Comparison of ENCODE assay signal across 17 cellular contexts in the genomic region with DNA sequence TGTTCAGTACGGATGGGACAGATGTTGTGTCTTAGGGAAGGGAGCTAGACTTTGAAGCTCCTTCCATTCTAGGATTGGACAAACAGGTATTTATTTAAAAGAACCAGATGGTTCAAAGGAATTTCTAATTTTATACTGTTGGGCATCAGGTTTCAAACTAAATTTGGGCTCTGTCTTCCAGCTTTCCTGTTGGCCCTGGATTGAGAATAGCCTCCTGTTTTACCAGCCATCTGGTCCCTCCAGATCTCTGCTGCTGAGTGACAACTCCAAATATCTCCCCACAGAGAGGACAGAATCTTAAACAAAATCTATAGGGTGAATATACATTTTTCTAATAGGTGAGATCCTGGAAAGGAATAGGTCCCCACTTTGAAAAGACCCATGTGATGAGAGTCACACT.
"Had no signal": no experiment of that assay in that cellular context is flagged by ENCODE, and none has a peak within 500 bp of the region (broad histone marks: within the 10 kb centered on the region; RNA-seq: fewer than 3 reads in every experiment).

No MANE protein-coding gene starts in this region.

- H3K9me3 Mint-ChIP-seq: activated CD8-positive, alpha-beta T cell treated with anti-CD3 and anti-CD28 coated beads for 36 hours; activated naive CD8-positive, alpha-beta T cell treated with anti-CD3 and anti-CD28 coated beads, Interleukin-2, amount 10 ng/mL, durations not matched to agents 7 days and 5 days had no signal

- H3K9me3 ChIP-seq: lower lobe of right lung, thyroid gland, uterus had no signal

- H3K4me1 Mint-ChIP-seq: activated CD4-positive, alpha-beta T cell treated with anti-CD3 and anti-CD28 coated beads for 36 hours; activated naive CD8-positive, alpha-beta T cell treated with anti-CD3 and anti-CD28 coated beads, Interleukin-2, amount 10 ng/mL, durations not matched to agents 7 days and 5 days; brain; neural crest cell; T-helper 17 cell had no signal

- H3K27ac ChIP-seq: lower lobe of right lung, thyroid gland, uterus, WERI-Rb-1 had no signal

- H3K27ac Mint-ChIP-seq: activated CD4-positive, alpha-beta T cell treated with anti-CD3 and anti-CD28 coated beads for 36 hours; activated CD8-positive, alpha-beta T cell treated with anti-CD3 and anti-CD28 coated beads for 36 hours; activated naive CD8-positive, alpha-beta T cell treated with anti-CD3 and anti-CD28 coated beads, Interleukin-2, amount 10 ng/mL, durations not matched to agents 7 days and 5 days; activated T-cell treated with anti-CD3 and anti-CD28 coated beads, Interleukin-2, amount 50 U/mL, for 72 hours; brain; T-helper 17 cell had no signal

- H3K27me3 Mint-ChIP-seq: activated CD4-positive, alpha-beta T cell treated with anti-CD3 and anti-CD28 coated beads for 36 hours; activated CD8-positive, alpha-beta T cell treated with anti-CD3 and anti-CD28 coated beads for 36 hours; T-helper 17 cell had no signal

- H3K36me3 ChIP-seq: lower lobe of right lung, thyroid gland, uterus, WERI-Rb-1 had no signal

- H3K4me3 ChIP-seq: lower lobe of right lung, thyroid gland, uterus had no signal

- H3K4me1 ChIP-seq: lower lobe of right lung, thyroid gland, uterus had no signal

- H3K36me3 Mint-ChIP-seq: activated naive CD8-positive, alpha-beta T cell treated with anti-CD3 and anti-CD28 coated beads, Interleukin-2, amount 10 ng/mL, durations not matched to agents 7 days and 5 days; brain had no signal

- DNase-seq: activated CD4-positive, alpha-beta T cell treated with anti-CD3 and anti-CD28 coated beads for 36 hours; activated CD8-positive, alpha-beta memory T cell treated with anti-CD3 and anti-CD28 coated beads, Interleukin-2, amount 50 U/mL, for 4 hours; activated CD8-positive, alpha-beta T cell treated with anti-CD3 and anti-CD28 coated beads for 36 hours; activated gamma-delta T cell treated with Interleukin-2 at 50 U/mL for 16 hours; activated naive CD8-positive, alpha-beta T cell treated with anti-CD3 and anti-CD28 coated beads, Interleukin-2, amount 10 ng/mL, durations not matched to agents 7 days and 5 days; activated T-cell treated with anti-CD3 and anti-CD28 coated beads, Interleukin-2, amount 50 U/mL, for 72 hours; cerebellar nuclear complex; left colon; lower lobe of right lung; midbrain; stimulated activated CD4-positive, alpha-beta T cell treated with anti-CD3 and anti-CD28 coated beads, Interleukin-1b, Interleukin-23, amount 100 ng/mL, for 48 hours; T-helper 17 cell; thyroid gland; uterus; WERI-Rb-1 had no signal

- H3K4me3 Mint-ChIP-seq: activated CD4-positive, alpha-beta T cell treated with anti-CD3 and anti-CD28 coated beads for 36 hours; activated CD8-positive, alpha-beta T cell treated with anti-CD3 and anti-CD28 coated beads for 36 hours; activated naive CD8-positive, alpha-beta T cell treated with anti-CD3 and anti-CD28 coated beads, Interleukin-2, amount 10 ng/mL, durations not matched to agents 7 days and 5 days; activated T-cell treated with anti-CD3 and anti-CD28 coated beads, Interleukin-2, amount 50 U/mL, for 72 hours; brain; neural crest cell; T-helper 17 cell had no signal

- H3K27me3 ChIP-seq: thyroid gland, uterus had no signal
